11 cellular contexts compared by ENCODE assay signal in the genomic region with DNA sequence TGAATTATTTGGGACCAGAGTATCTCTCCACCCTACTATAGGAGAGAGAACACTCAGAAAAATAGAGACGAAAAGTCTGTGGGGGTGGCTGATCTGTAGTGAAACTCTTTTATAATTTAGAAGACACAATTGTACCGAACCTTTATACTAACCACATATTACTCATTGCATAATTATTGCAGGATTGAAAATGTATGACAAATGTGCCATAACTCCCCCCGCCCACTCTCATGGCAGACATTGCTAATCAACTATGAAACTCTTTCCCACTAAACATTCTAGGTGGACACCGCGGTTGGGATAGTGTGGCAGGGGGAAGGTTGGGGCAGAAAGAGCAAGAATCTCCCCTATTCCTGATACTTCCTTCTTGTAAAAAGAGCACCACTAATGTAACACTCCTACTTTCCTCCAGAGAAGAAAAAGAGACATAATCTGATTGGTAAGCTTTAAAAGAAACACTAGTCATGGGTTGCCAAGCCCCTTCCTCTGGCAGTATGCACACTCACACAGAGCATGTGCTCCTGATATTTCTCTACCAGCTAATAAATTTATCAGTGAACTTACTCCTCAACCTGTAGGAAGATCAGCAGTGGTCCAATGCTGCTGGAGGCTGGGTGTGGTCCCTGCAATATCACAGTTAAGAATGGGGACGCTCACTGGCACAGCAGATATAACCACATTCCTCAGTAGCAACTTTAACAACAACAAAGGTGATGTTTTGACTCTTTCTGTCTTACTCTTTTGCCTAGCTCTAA. TPM values are rescaled to one million over a fixed set of nuclear protein-coding genes. Genes with fewer than 3 reads are reported as not detected.
DNase-seq lines count a peak whose midpoint lies in the region; ATAC-seq, FAIRE-seq and TF ChIP-seq lines count a peak whose summit lies in the region.
"Had no signal": no experiment of that assay in that cellular context is flagged by ENCODE, and none has a peak within 500 bp of the region (broad histone marks: within the 10 kb centered on the region; RNA-seq: fewer than 3 reads in every experiment).

No MANE protein-coding gene starts in this region.

- TF ChIP-seq EP300 in K562 (IDR thresholded peaks at IDR 0.05; ENCODE audit: low read length): no peak

- no peaks in the 10 kb centered on the region for H3K9me1 ChIP-seq in K562 (ENCODE audit: control insufficient read depth, insufficient read depth, low read length)

- H3K36me3 Mint-ChIP-seq in activated CD8-positive, alpha-beta T cell treated with anti-CD3 and anti-CD28 coated beads for 36 hours (ENCODE audit: low read depth): peaks cover 1% of the 10 kb centered on the region
- no peaks in the 10 kb centered on the region for H3K36me3 Mint-ChIP-seq in activated CD8-positive, alpha-beta T cell treated with anti-CD3 and anti-CD28 coated beads, Interleukin-2, amount 10 ng/mL, durations not matched to agents 7 days and 5 days (ENCODE audit: low read depth)
- H3K36me3 Mint-ChIP-seq: brain had no signal

- H3K36me3 ChIP-seq in K562 (ENCODE audit: control insufficient read depth, insufficient read depth, low read length): no peaks in the 10 kb centered on the region
- H3K36me3 ChIP-seq: spleen had no signal

- no peak for TF ChIP-seq RAD21 in K562 (CRISPR knock-in tag; conservative IDR thresholded peaks at IDR 0.05 in 1 of 2, IDR thresholded peaks at IDR 0.05 in 1 of 2)

- no peaks in the 10 kb centered on the region for H4K20me1 ChIP-seq in K562 (replicated peaks; ENCODE audit: control insufficient read depth, insufficient read depth, low read length)

- WGBS in K562 (ENCODE audit: insufficient coverage, low coverage, missing lambda C conversion rate): 33% methylated on average over 6 of the region's 6 CpGs

- no peak for TF ChIP-seq CTCF in activated CD8-positive, alpha-beta T cell treated with anti-CD3 and anti-CD28 coated beads for 36 hours (IDR thresholded peaks at IDR 0.05)
- no peak for TF ChIP-seq CTCF in RWPE1 (conservative IDR thresholded peaks at IDR 0.05; ENCODE audit: low read depth)
- no peak for TF ChIP-seq CTCF in K562 (IDR thresholded peaks at IDR 0.05 in 2 of 3, conservative IDR thresholded peaks at IDR 0.05 in 1 of 3; ENCODE audit: insufficient read depth in 2 of 3, low read depth in 1 of 3, low read length in 3 of 3)

- peak; percentile 86 for ATAC-seq in activated CD8-positive, alpha-beta T cell treated with anti-CD3 and anti-CD28 coated beads for 36 hours
- no peak for ATAC-seq in activated CD8-positive, alpha-beta T cell treated with anti-CD3 and anti-CD28 coated beads, Interleukin-2, amount 10 ng/mL, durations not matched to agents 7 days and 5 days
- ATAC-seq in K562 (0 out of 3 replicates have a peak, but pooled peaks have one; percentile 28), HG03097 (IDR thresholded peaks at IDR 0.05; ENCODE audit: low FRiP score, unreplicated experiment) (no peak), HG02981 (IDR thresholded peaks at IDR 0.05; ENCODE audit: unreplicated experiment) (no peak)

- no peak overlapping the region for H3K9ac ChIP-seq in K562 (ENCODE audit: insufficient read depth in 1 of 2, low read depth in 2 of 2, low read length in 2 of 2)

- peak; percentile 90 for DNase-seq in activated CD8-positive, alpha-beta T cell treated with anti-CD3 and anti-CD28 coated beads for 36 hours
- no peak for DNase-seq in activated CD8-positive, alpha-beta T cell treated with anti-CD3 and anti-CD28 coated beads, Interleukin-2, amount 10 ng/mL, durations not matched to agents 7 days and 5 days
- DNase-seq in RWPE1 (ENCODE audit: low spot score) (peak; percentile 34), K562 (ENCODE audit: extremely low read depth in 1 of 4, low spot score in 3 of 4) (no peak), NCI-H1694 (lab: John Stamatoyannopoulos, UW) (no peak)
- DNase-seq in stimulated activated CD8-positive, alpha-beta memory T cell treated with anti-CD3 and anti-CD28 coated beads, Interleukin-4, amount 100 ng/mL, for 48 hours: peak; percentile 77
- DNase-seq: mesenchymal stem cell, spleen had no signal

- no peaks in the 10 kb centered on the region for H3K27me3 Mint-ChIP-seq in activated CD8-positive, alpha-beta T cell treated with anti-CD3 and anti-CD28 coated beads for 36 hours
- no peaks in the 10 kb centered on the region for H3K27me3 Mint-ChIP-seq in activated CD8-positive, alpha-beta T cell treated with anti-CD3 and anti-CD28 coated beads, Interleukin-2, amount 10 ng/mL, durations not matched to agents 7 days and 5 days (ENCODE audit: low read depth)
- H3K27me3 Mint-ChIP-seq: brain had no signal

- peak overlapping the region; percentile 43 for H3K4me3 Mint-ChIP-seq in activated CD8-positive, alpha-beta T cell treated with anti-CD3 and anti-CD28 coated beads for 36 hours
- H3K4me3 Mint-ChIP-seq in activated CD8-positive, alpha-beta T cell treated with anti-CD3 and anti-CD28 coated beads, Interleukin-2, amount 10 ng/mL, durations not matched to agents 7 days and 5 days: no peak overlapping the region
- H3K4me3 Mint-ChIP-seq: brain had no signal

- no peaks in the 10 kb centered on the region for H3K79me2 ChIP-seq in K562 (ENCODE audit: control insufficient read depth, insufficient read depth, low read length)

- TF ChIP-seq POLR2A in K562 (conservative IDR thresholded peaks at IDR 0.05): no peak

- FAIRE-seq in K562 (lab: Jason Lieb, UNC): no peak

- H3K27me3 ChIP-seq in K562 (ENCODE audit: control insufficient read depth in 2 of 2, insufficient read depth in 2 of 2, low read length in 2 of 2): no peaks in the 10 kb centered on the region
- H3K27me3 ChIP-seq: spleen had no signal

- in situ Hi-C loops in K562 (cut with MboI): loop anchor here (10.0 kb wide), 1 partner anchor 352 kb away; no protein-coding TSS in a partner anchor

- BruUV-seq in K562 (replicated peaks; lab: Mats Ljungman, UMichigan): no TSS peak

- H3K4me2 ChIP-seq in K562 (ENCODE audit: insufficient read depth, low read length): no peak overlapping the region

- no peaks in the 10 kb centered on the region for H3K4me1 ChIP-seq in K562 (replicated peaks in 1 of 2; ENCODE audit: control insufficient read depth in 2 of 2, insufficient read depth in 2 of 2, low read length in 2 of 2)
- H3K4me1 ChIP-seq: spleen had no signal

- H2AFZ ChIP-seq in K562 (ENCODE audit: low read depth, low read length): peak overlapping the region; percentile 17; the same call in 1 of the 2 replicates

- no peaks in the 10 kb centered on the region for H3K9me3 ChIP-seq in K562 (replicated peaks; ENCODE audit: control insufficient read depth, insufficient read depth, low read depth, low read length)
- H3K9me3 ChIP-seq: spleen had no signal

- intact Hi-C loops in activated CD8-positive, alpha-beta T cell treated with anti-CD3 and anti-CD28 coated beads for 36 hours (cut with micrococcal nuclease): no loop called here
- intact Hi-C loops in K562 (cut with micrococcal nuclease): no loop called here

- CTCF ChIA-PET in activated CD8-positive, alpha-beta T cell treated with anti-CD3 and anti-CD28 coated beads for 36 hours (lab: Charles Lee): interaction anchor here (0.6 to 6.6 kb wide), 10 partner anchors 9 to 366 kb away, joined by 3 to 50 read pairs (median 3); no protein-coding TSS in a partner anchor
- CTCF ChIA-PET in activated CD8-positive, alpha-beta T cell treated with anti-CD3 and anti-CD28 coated beads, Interleukin-2, amount 10 ng/mL, durations not matched to agents 7 days and 5 days (lab: Charles Lee): interaction anchor here (1.0 to 2.0 kb wide), 3 partner anchors 10 to 156 kb away, joined by 3 to 7 read pairs (median 5); no protein-coding TSS in a partner anchor
- CTCF ChIA-PET in RWPE1 (lab: Yijun Ruan, JAX) (no interaction called here), K562 (lab: Yijun Ruan, JAX; ENCODE audit: low intra/inter-chr PET ratio) (no interaction called here)

- H3K27ac ChIP-seq in RWPE1 (no peak overlapping the region), K562 (ENCODE audit: extremely low read depth, low read depth, low read length) (no peak overlapping the region)
- H3K27ac ChIP-seq: spleen had no signal

- H3K4me1 Mint-ChIP-seq in activated CD8-positive, alpha-beta T cell treated with anti-CD3 and anti-CD28 coated beads for 36 hours (ENCODE audit: low read depth): peaks cover 30% of the 10 kb centered on the region
- H3K4me1 Mint-ChIP-seq in activated CD8-positive, alpha-beta T cell treated with anti-CD3 and anti-CD28 coated beads, Interleukin-2, amount 10 ng/mL, durations not matched to agents 7 days and 5 days (ENCODE audit: low read depth): peaks cover 2% of the 10 kb centered on the region

- H3K27ac Mint-ChIP-seq in activated CD8-positive, alpha-beta T cell treated with anti-CD3 and anti-CD28 coated beads for 36 hours: peak overlapping the region; percentile 95
- H3K27ac Mint-ChIP-seq in activated CD8-positive, alpha-beta T cell treated with anti-CD3 and anti-CD28 coated beads, Interleukin-2, amount 10 ng/mL, durations not matched to agents 7 days and 5 days: no peak overlapping the region
- H3K27ac Mint-ChIP-seq: brain had no signal

- POLR2A ChIA-PET in activated CD8-positive, alpha-beta T cell treated with anti-CD3 and anti-CD28 coated beads for 36 hours (lab: Charles Lee): interaction anchor here (1.0 to 2.5 kb wide), 3 partner anchors 14 to 67 kb away, joined by 3 to 26 read pairs (median 5); a partner anchor contains a TSS
- POLR2A ChIA-PET in activated CD8-positive, alpha-beta T cell treated with anti-CD3 and anti-CD28 coated beads, Interleukin-2, amount 10 ng/mL, durations not matched to agents 7 days and 5 days (lab: Charles Lee): interaction anchor here (0.6 to 1.1 kb wide), 2 partner anchors 16 to 20 kb away, joined by 3 read pairs; no protein-coding TSS in a partner anchor
- POLR2A ChIA-PET in RWPE1 (lab: Yijun Ruan, JAX; ENCODE audit: low non-redundant PET) (no interaction called here), K562 (lab: Yijun Ruan, JAX) (interaction anchor here (0.6 kb wide), 1 partner anchor 41 kb away, joined by 4 read pairs; no protein-coding TSS in a partner anchor)

- H3K4me3 ChIP-seq in K562: no peak overlapping the region
- H3K4me3 ChIP-seq: spleen had no signal

- peaks cover 5% of the 10 kb centered on the region for H3K9me3 Mint-ChIP-seq in activated CD8-positive, alpha-beta T cell treated with anti-CD3 and anti-CD28 coated beads for 36 hours
- H3K9me3 Mint-ChIP-seq in activated CD8-positive, alpha-beta T cell treated with anti-CD3 and anti-CD28 coated beads, Interleukin-2, amount 10 ng/mL, durations not matched to agents 7 days and 5 days (ENCODE audit: insufficient read depth): peaks cover 5% of the 10 kb centered on the region
- H3K9me3 Mint-ChIP-seq: brain had no signal

RNA-seq across cellular contexts. Expression of a gene that starts 18.7 kb away (rescaled TPM):
- total RNA-seq in activated CD8-positive, alpha-beta T cell treated with anti-CD3 and anti-CD28 coated beads for 36 hours: 10 to 100 TPM; 26.7 to 28.3 TPM
- 10 to 100 TPM; 18.0 to 21.6 TPM for total RNA-seq in activated CD8-positive, alpha-beta T cell treated with anti-CD3 and anti-CD28 coated beads, Interleukin-2, amount 10 ng/mL, durations not matched to agents 7 days and 5 days
- 12.6 and 16.5 TPM in 2 replicates for total RNA-seq in K562 (2011; cell fraction: chromatin; rRNA removed; ENCODE audit: low replicate concordance)
- 6.3 and 6.4 TPM in 2 replicates for total RNA-seq in K562 (2011; cell fraction: nucleolus; rRNA removed)
- total RNA-seq in K562 (2011; cell fraction: nucleoplasm; rRNA removed): 7.4 and 9.8 TPM in 2 replicates
- total RNA-seq in K562 (2014; rRNA removed): 1.4 and 2.1 TPM in 2 replicates
- 0.80 and 1.3 TPM in 2 replicates for total RNA-seq in K562 (2014; rRNA removed; fragmentation: Illumina TruSeq; extraction: Trizol)
- 0.80 and 0.90 TPM in 2 replicates for total RNA-seq in K562 (2015; rRNA removed; fragmentation: Illumina TruSeq; extraction: Trizol)
- 1.2 and 1.6 TPM in 2 replicates for total RNA-seq in K562 (2021)
- polyA plus RNA-seq in K562 (2011; rRNA removed): 0.57 and 1.5 TPM in 2 replicates
- polyA plus RNA-seq in K562 (2011; cell fraction: cytosol; rRNA removed): 0.43 and 1.3 TPM in 2 replicates
- polyA plus RNA-seq in K562 (2011; cell fraction: nucleus; rRNA removed): 1.2 and 3.5 TPM in 2 replicates
- polyA plus RNA-seq in K562 (2012): 0.61 and 0.71 TPM in 2 replicates
- 0.64 and 0.73 TPM in 2 replicates for polyA plus RNA-seq in K562 (2014; fragmentation: Illumina TruSeq; extraction: Trizol)
- polyA plus RNA-seq in K562 (2014; fragmentation: Nextera tagmentation; extraction: Ambion mirVana): 1 to 10 TPM in 1 of 2 experiments, under 1 TPM in 1; 0.62 to 1.3 TPM
- polyA plus RNA-seq in K562 (2014; rRNA removed): 0.48 and 0.58 TPM in 2 replicates
- 4.2 and 11.6 TPM in 2 replicates for polyA minus RNA-seq in K562 (2011; rRNA and poly(A)+ RNA removed)
- polyA minus RNA-seq in K562 (2011; cell fraction: cytosol; rRNA and poly(A)+ RNA removed): 2.6 and 3.0 TPM in 2 replicates
- 7.7 and 12.4 TPM in 2 replicates for polyA minus RNA-seq in K562 (2011; cell fraction: nucleus; rRNA and poly(A)+ RNA removed)

Comparison
In these comparisons a context has a peak if more than half of its experiments do, and no peak if none do; other contexts are left out.
1. ATAC-seq: peak in activated CD8-positive, alpha-beta T cell treated with anti-CD3 and anti-CD28 coated beads for 36 hours (single experiment) and K562 (single experiment); none in activated CD8-positive, alpha-beta T cell treated with anti-CD3 and anti-CD28 coated beads, Interleukin-2, amount 10 ng/mL, durations not matched to agents 7 days and 5 days (single experiment), HG03097 (single experiment) and HG02981 (single experiment).
2. DNase-seq: peak in activated CD8-positive, alpha-beta T cell treated with anti-CD3 and anti-CD28 coated beads for 36 hours (single experiment), RWPE1 (single experiment) and stimulated activated CD8-positive, alpha-beta memory T cell treated with anti-CD3 and anti-CD28 coated beads, Interleukin-4, amount 100 ng/mL, for 48 hours (single experiment); none in activated CD8-positive, alpha-beta T cell treated with anti-CD3 and anti-CD28 coated beads, Interleukin-2, amount 10 ng/mL, durations not matched to agents 7 days and 5 days (single experiment), K562 (0 of 4) and NCI-H1694 (single experiment).
3. CTCF ChIA-PET loops: an anchor here in activated CD8-positive, alpha-beta T cell treated with anti-CD3 and anti-CD28 coated beads for 36 hours (0.6 to 6.6 kb wide) and activated CD8-positive, alpha-beta T cell treated with anti-CD3 and anti-CD28 coated beads, Interleukin-2, amount 10 ng/mL, durations not matched to agents 7 days and 5 days (1.0 to 2.0 kb wide); none called in RWPE1 and K562.